19 cellular contexts compared by ENCODE assay signal in genomic region chr2:236673823-236674185, GRCh38.
"Had no signal": no experiment of that assay in that cellular context is flagged by ENCODE, and none has a peak within 500 bp of the region (broad histone marks: within the 10 kb centered on the region; RNA-seq: fewer than 3 reads in every experiment).

No MANE protein-coding gene starts in this region.

- DNase-seq: activated T-cell treated with anti-CD3 and anti-CD28 coated beads, Interleukin-2, amount 50 U/mL, for 1 hour; brain microvascular endothelial cell; caudate nucleus; dorsolateral prefrontal cortex; effector memory CD8-positive, alpha-beta T cell; immature natural killer cell; left ventricle myocardium superior; mucosa of descending colon; retina; spleen; stimulated activated CD4-positive, alpha-beta T cell treated with anti-CD3 and anti-CD28 coated beads, Interleukin-4, amount 100 ng/mL, for 1 hour; stimulated activated naive CD8-positive, alpha-beta T cell treated with anti-CD3 and anti-CD28 coated beads, Interleukin-15, Interleukin-2, amounts not matched to agents 100 U/mL and 50 U/mL, for 24 hours; T1000 had no signal

- H3K79me2 ChIP-seq: hepatocyte had no signal

- H3K4me2 ChIP-seq: hepatocyte, neural progenitor cell had no signal

- H3K4me1 ChIP-seq: adrenal gland, neural progenitor cell, spleen had no signal

- H3K9me3 ChIP-seq: adrenal gland, ascending aorta, mucosa of descending colon, spleen, tibial artery had no signal

- H2AFZ ChIP-seq: hepatocyte, neural progenitor cell had no signal

- H3K9ac ChIP-seq: neural progenitor cell had no signal

- H3K27ac ChIP-seq: adrenal gland, brain microvascular endothelial cell, dorsolateral prefrontal cortex, neural progenitor cell, spleen, tibial artery had no signal

- ATAC-seq: effector memory CD8-positive, alpha-beta T cell; left ventricle myocardium superior; mucosa of descending colon; stimulated activated naive CD8-positive, alpha-beta T cell treated with anti-CD3 and anti-CD28 coated beads, Interleukin-15, Interleukin-2, amounts not matched to agents 100 U/mL and 50 U/mL, for 24 hours; WTC11 had no signal

- H3K4me3 ChIP-seq: adrenal gland, ascending aorta, dorsolateral prefrontal cortex, hepatocyte, mucosa of descending colon, neural progenitor cell, spleen, tibial artery had no signal

- H3K27me3 ChIP-seq: adrenal gland, ascending aorta, brain microvascular endothelial cell, dorsolateral prefrontal cortex, hepatocyte, neural progenitor cell, tibial artery had no signal

- H3K36me3 ChIP-seq: adrenal gland, ascending aorta, brain microvascular endothelial cell, neural progenitor cell, spleen, tibial artery had no signal
